Comparison of ENCODE assay signal across 1 cellular context in genomic region chrX:71365876-71366673, GRCh38.
TF ChIP-seq lines count a peak whose summit lies in the region.

TAF1 (plus strand) TSS chrX:71366357; CDS start chrX:71366375, 18 bp downstream.

TF ChIP-seq in K562, 482 proteins besides CTCF, POLR2A, EP300 and RAD21 (continued from another document and continues in another):
- TF ChIP-seq NKRF (IDR thresholded peaks at IDR 0.05; ENCODE audit: borderline replicate concordance) (peak; percentile 70; the same call in 1 of the 2 replicates), ZNF124 (CRISPR knock-in tag; IDR thresholded peaks at IDR 0.05) (no peak), CBFA2T2 (conservative IDR thresholded peaks at IDR 0.05) (peak; percentile 75), ATF2 (CRISPR knock-in tag; IDR thresholded peaks at IDR 0.05) (no peak), ZNF79 (CRISPR knock-in tag; IDR thresholded peaks at IDR 0.05; ENCODE audit: low read depth) (no peak), NELFE (IDR thresholded peaks at IDR 0.05; ENCODE audit: insufficient read depth, insufficient read length) (no peak), HMGXB4 (CRISPR knock-in tag; IDR thresholded peaks at IDR 0.05) (no peak), SIN3A (IDR thresholded peaks at IDR 0.05; ENCODE audit: borderline replicate concordance in 2 of 2, control insufficient read depth in 1 of 2, low read depth in 2 of 2, low read length in 2 of 2) (peak; percentile 33 to 78; a peak in 2 of 4 replicates), ATF3 (IDR thresholded peaks at IDR 0.05) (no peak), ATF3 (CRISPR knock-in tag; conservative IDR thresholded peaks at IDR 0.05) (no peak), EP400 (IDR thresholded peaks at IDR 0.05) (peak; percentile 93), NFYB (IDR thresholded peaks at IDR 0.05; ENCODE audit: extremely low read depth, insufficient read length) (peak; percentile 89), DEAF1 (CRISPR knock-in tag; IDR thresholded peaks at IDR 0.05) (no peak), FOS (IDR thresholded peaks at IDR 0.05; ENCODE audit: extremely low read depth, insufficient read length) (peak; percentile 85), DACH1 (IDR thresholded peaks at IDR 0.05; ENCODE audit: partially characterized antibody) (no peak), ZNF445 (CRISPR knock-in tag; IDR thresholded peaks at IDR 0.05; ENCODE audit: low read depth) (no peak), ZNF274 (IDR thresholded peaks at IDR 0.05; ENCODE audit: borderline replicate concordance, low read depth, low read length) (no peak), CEBPB (tag; IDR thresholded peaks at IDR 0.05) (no peak), NRF1 (conservative IDR thresholded peaks at IDR 0.05 in 1 of 2, IDR thresholded peaks at IDR 0.05 in 1 of 2) (peak; percentile 64 to 72; a peak in 3 of 4 replicates), E2F3 (CRISPR knock-in tag; IDR thresholded peaks at IDR 0.05) (no peak), ID3 (CRISPR knock-in tag; IDR thresholded peaks at IDR 0.05) (no peak), ID3 (tag; IDR thresholded peaks at IDR 0.05) (no peak), MYC (IDR thresholded peaks at IDR 0.05; ENCODE audit: low read depth, low read length) (peak; percentile 75; the same call in 1 of the 2 replicates), MYC (CRISPR knock-in tag; IDR thresholded peaks at IDR 0.05; ENCODE audit: borderline replicate concordance, low read depth) (no peak), ARID2 (IDR thresholded peaks at IDR 0.05) (no peak), RBFOX2 (IDR thresholded peaks at IDR 0.05; ENCODE audit: low read depth, low read length) (peak; percentile 36), CREM (IDR thresholded peaks at IDR 0.05; ENCODE audit: low read depth) (peak; percentile 65), ZNF184 (CRISPR knock-in tag; IDR thresholded peaks at IDR 0.05) (no peak), TBP (optimal IDR thresholded peaks at IDR 0.05; ENCODE audit: low read depth, low read length) (peak; percentile 83), MBD2 (IDR thresholded peaks at IDR 0.05; ENCODE audit: borderline replicate concordance, low read depth) (peak; percentile 53; the same call in 1 of the 2 replicates), NCOR1 (IDR thresholded peaks at IDR 0.05) (0 out of 2 replicates have a peak, but pooled peaks have one; percentile 4), CAMTA2 (CRISPR knock-in tag; conservative IDR thresholded peaks at IDR 0.05) (no peak), RREB1 (CRISPR knock-in tag; IDR thresholded peaks at IDR 0.05) (no peak), TOE1 (IDR thresholded peaks at IDR 0.05; ENCODE audit: borderline replicate concordance) (peak; percentile 96), TOE1 (CRISPR knock-in tag; IDR thresholded peaks at IDR 0.05; ENCODE audit: borderline replicate concordance, low read depth) (no peak), TAF1 (IDR thresholded peaks at IDR 0.05; ENCODE audit: control insufficient read depth, extremely low read depth, insufficient read depth, low read length, severe bottlenecking) (peak; percentile 95), ATF1 (CRISPR knock-in tag; IDR thresholded peaks at IDR 0.05) (no peak), ATF1 (tag; IDR thresholded peaks at IDR 0.05) (peak; percentile 75), HDAC2 (IDR thresholded peaks at IDR 0.05) (no peak), RBM25 (IDR thresholded peaks at IDR 0.05; ENCODE audit: low read depth, low read length, severe bottlenecking) (peak; percentile 43), THAP7 (CRISPR knock-in tag; IDR thresholded peaks at IDR 0.05) (no peak), MEIS2 (IDR thresholded peaks at IDR 0.05; ENCODE audit: partially characterized antibody) (no peak), TFAP4 (CRISPR knock-in tag; IDR thresholded peaks at IDR 0.05; ENCODE audit: borderline replicate concordance) (0 out of 2 replicates have a peak, but pooled peaks have one; percentile 6), ZNF24 (IDR thresholded peaks at IDR 0.05) (no peak), MTA3 (IDR thresholded peaks at IDR 0.05; ENCODE audit: borderline replicate concordance) (0 out of 2 replicates have a peak, but pooled peaks have one; percentile 71)
